In the genomic region with DNA sequence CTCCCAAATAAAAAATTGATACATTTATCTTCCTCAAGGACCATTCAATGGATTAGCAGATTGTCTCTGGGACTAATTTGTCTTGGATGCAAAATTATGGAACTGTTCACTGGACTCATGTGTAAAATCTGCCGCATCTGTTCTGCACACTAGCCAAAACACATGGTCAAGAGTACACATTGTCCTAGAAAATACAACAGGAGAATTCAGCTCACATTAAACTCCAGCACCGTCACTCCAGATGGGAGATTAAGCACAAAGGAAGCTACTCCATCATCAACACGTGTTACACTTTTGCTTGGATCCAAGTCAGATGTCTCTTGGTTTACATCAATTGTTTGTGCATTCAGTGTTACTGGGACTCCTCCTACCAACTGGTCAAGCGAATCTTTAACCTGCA, we compare ENCODE assay signal across 18 cellular contexts.
DNase-seq lines count a peak whose midpoint lies in the region; ATAC-seq lines count a peak whose summit lies in the region.
"Had no signal": no experiment of that assay in that cellular context is flagged by ENCODE, and none has a peak within 500 bp of the region (broad histone marks: within the 10 kb centered on the region; RNA-seq: fewer than 3 reads in every experiment).

No MANE protein-coding gene starts in this region.

- peak overlapping the region; percentile 12 for H3K27ac ChIP-seq in substantia nigra (ENCODE audit: low read depth, low read length, poor library complexity, severe bottlenecking)
- H3K27ac ChIP-seq: stomach, upper lobe of left lung had no signal

- DNase-seq in NCI-H82 (lab: John Stamatoyannopoulos, UW), result peak; percentile 52
- DNase-seq in NCI-H82 treated with DMSO at 0.1 percent for 48 hours (lab: John Stamatoyannopoulos, UW; ENCODE audit: unreplicated experiment), result no peak
- DNase-seq in amniotic epithelial cell (ENCODE audit: low read depth), result peak; percentile 1
- peak; percentile 61 for DNase-seq in inferior parietal cortex (ENCODE audit: extremely low spot score)
- DNase-seq in substantia nigra (lab: John Stamatoyannopoulos, UW), result peak in 2 of 49 donors; percentile 9 to 11
- no peak for DNase-seq in CD1c-positive myeloid dendritic cell (ENCODE audit: extremely low spot score)
- DNase-seq in NCI-H1092 (lab: John Stamatoyannopoulos, UW), result no peak
- DNase-seq: activated CD8-positive, alpha-beta T cell treated with anti-CD3 and anti-CD28 coated beads for 36 hours; activated gamma-delta T cell treated with Interleukin-2 at 50 U/mL for 16 hours; Calu3; HFFc6; MM.1S; NCI-H1694 treated with DMSO at 0.1 percent for 48 hours; NCI-H2227 treated with DMSO at 0.1 percent for 48 hours; stomach; upper lobe of left lung had no signal

- no peak for ATAC-seq in HG02610 (IDR thresholded peaks at IDR 0.05; ENCODE audit: unreplicated experiment)
- ATAC-seq: activated CD8-positive, alpha-beta T cell treated with anti-CD3 and anti-CD28 coated beads for 36 hours; SK-N-SH treated with all-trans-retinoic acid at 6 μM for 48 hours had no signal

Comparison
In these comparisons a context has a peak if more than half of its experiments do, and no peak if none do; other contexts are left out.
1. DNase-seq: peak in NCI-H82 (single experiment), amniotic epithelial cell (single experiment) and inferior parietal cortex (single experiment); none in NCI-H82 treated with DMSO at 0.1 percent for 48 hours (single experiment), CD1c-positive myeloid dendritic cell (single experiment) and NCI-H1092 (single experiment).